Comparison of ENCODE assay signal across 8 cellular contexts in the genomic region with DNA sequence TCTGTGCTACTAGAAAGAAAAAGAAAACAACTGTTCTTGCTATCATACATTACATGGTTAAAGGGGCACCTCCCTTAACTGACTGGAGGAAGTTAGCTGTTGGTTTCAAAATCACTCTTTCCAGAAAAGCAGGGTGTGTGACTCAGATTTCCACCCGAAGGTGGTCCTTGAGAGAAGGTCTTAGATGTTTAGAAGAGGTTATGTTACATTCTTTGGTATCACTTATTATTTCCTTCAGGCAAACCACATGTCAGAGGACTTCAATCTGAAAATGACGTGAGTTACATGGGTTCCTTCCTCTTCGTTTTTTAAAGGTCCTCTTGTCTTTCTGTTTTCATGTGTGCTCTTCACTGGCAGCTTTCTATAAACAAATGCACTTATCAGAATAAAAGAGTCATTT.
DNase-seq lines count a peak whose midpoint lies in the region; ATAC-seq, FAIRE-seq and TF ChIP-seq lines count a peak whose summit lies in the region.

No MANE protein-coding gene starts in this region.

- no peak for TF ChIP-seq POLR2A in body of pancreas (IDR thresholded peaks at IDR 0.05)

- H3K4me1 ChIP-seq in subcutaneous abdominal adipose tissue (ENCODE audit: control insufficient read depth in 5 of 5, insufficient read depth in 5 of 5, low read length in 5 of 5): peaks cover 0 to 12% (median 5%) of the 10 kb centered on the region in 5 donors
- H3K4me1 ChIP-seq in body of pancreas: no peaks in the 10 kb centered on the region
- H3K4me1 ChIP-seq in kidney (ENCODE audit: control insufficient read depth in 1 of 2, insufficient read depth in 1 of 2, low read depth in 1 of 2, low read length in 2 of 2): no peaks in the 10 kb centered on the region

- TF ChIP-seq CTCF in body of pancreas (IDR thresholded peaks at IDR 0.05): no peak
- TF ChIP-seq CTCF in kidney (IDR thresholded peaks at IDR 0.05; ENCODE audit: borderline replicate concordance, extremely low read depth, insufficient read depth): no peak

- ATAC-seq in GM19324 (IDR thresholded peaks at IDR 0.05; ENCODE audit: low FRiP score, unreplicated experiment) (peak; percentile 79), HG03159 (IDR thresholded peaks at IDR 0.05; ENCODE audit: unreplicated experiment) (peak; percentile 74), body of pancreas (no peak)
- peak; percentile 85 to 89 for ATAC-seq in activated CD4-positive, CD25-positive, alpha-beta regulatory T cell treated with anti-CD3 and anti-CD28 coated beads, Interleukin-2, amount 50 U/mL, for 24 hours

- FAIRE-seq in kidney (lab: Jason Lieb, UNC): no peak

- intact Hi-C loops in body of pancreas (cut with DNase I) (no loop called here), kidney (cut with DNase I) (no loop called here)

- H3K9ac ChIP-seq in subcutaneous abdominal adipose tissue (ENCODE audit: low read length in 5 of 5): no peak overlapping the region
- H3K9ac ChIP-seq in kidney (ENCODE audit: low read length in 2 of 2): no peak overlapping the region

- 23 to 25% methylated on average over 3 of the region's 3 CpGs for WGBS in body of pancreas, 2 donors

- H3K27ac ChIP-seq in subcutaneous abdominal adipose tissue (ENCODE audit: low read depth, low read length): no peak overlapping the region
- no peak overlapping the region for H3K27ac ChIP-seq in body of pancreas
- no peak overlapping the region for H3K27ac ChIP-seq in kidney (ENCODE audit: low read depth in 2 of 2, low read length in 2 of 2)

- DNase-seq in foreskin melanocyte: peak; percentile 49
- no peak for DNase-seq in T-helper 9 cell
- no peak for DNase-seq in body of pancreas
- DNase-seq in kidney: no peak

- H3K9me3 ChIP-seq in subcutaneous abdominal adipose tissue (ENCODE audit: control insufficient read depth in 5 of 5, low read length in 5 of 5): no peaks in the 10 kb centered on the region
- no peaks in the 10 kb centered on the region for H3K9me3 ChIP-seq in body of pancreas
- no peaks in the 10 kb centered on the region for H3K9me3 ChIP-seq in kidney (ENCODE audit: control insufficient read depth in 1 of 2, low read length in 2 of 2)

- H3K27me3 ChIP-seq in subcutaneous abdominal adipose tissue (ENCODE audit: control insufficient read depth in 5 of 5, insufficient read depth in 4 of 5, low read length in 5 of 5) (no peaks in the 10 kb centered on the region), body of pancreas (no peaks in the 10 kb centered on the region)

- H3K4me3 ChIP-seq in subcutaneous abdominal adipose tissue (ENCODE audit: low read depth in 1 of 5, low read length in 5 of 5) (peak overlapping the region in 3 of 5 donors; percentile 7 to 39 (median 18)), body of pancreas (no peak overlapping the region), kidney (ENCODE audit: low read length in 2 of 2) (peak overlapping the region in 1 of 2 donors; percentile 1)

- H3K36me3 ChIP-seq in subcutaneous abdominal adipose tissue (ENCODE audit: control insufficient read depth in 5 of 5, insufficient read depth in 5 of 5, low read length in 5 of 5) (no peaks in the 10 kb centered on the region), body of pancreas (replicated peaks in 1 of 2; ENCODE audit: insufficient read depth in 1 of 2, low read depth in 2 of 2) (no peaks in the 10 kb centered on the region), kidney (ENCODE audit: control insufficient read depth in 1 of 2, insufficient read depth in 2 of 2, low read length in 2 of 2) (no peaks in the 10 kb centered on the region)

Comparison
In these comparisons a context has a peak if more than half of its experiments do, and no peak if none do; other contexts are left out.
1. H3K4me3 ChIP-seq: peak in subcutaneous abdominal adipose tissue (3 of 5); none in body of pancreas (0 of 2).